ENCODE assay signal across 9 cellular contexts in genomic region chr9:128920381-128921058, GRCh38. TPM values are rescaled to one million over a fixed set of nuclear protein-coding genes. Genes with fewer than 3 reads are reported as not detected.
DNase-seq lines count a peak whose midpoint lies in the region; ATAC-seq and TF ChIP-seq lines count a peak whose summit lies in the region.
"Had no signal": no experiment of that assay in that cellular context is flagged by ENCODE, and none has a peak within 500 bp of the region (broad histone marks: within the 10 kb centered on the region; RNA-seq: fewer than 3 reads in every experiment).

PHYHD1 (plus strand) TSS chr9:128920982; CDS start chr9:128922324, 1,342 bp downstream.

- H3K4me3 Mint-ChIP-seq in immature natural killer cell: peak within 1 kb of the TSS; percentile 40 to 84 (median 59)
- H3K4me3 Mint-ChIP-seq: T-helper 1 cell treated with Interleukin-12 subunit alpha and Interleukin-12 subunit beta and Interleukin-4 antibody, amounts not matched to agents 30 μg/mL and 1 μg/mL, for 36 hours had no signal

- no peaks in the 10 kb centered on the region for H3K9me3 Mint-ChIP-seq in immature natural killer cell
- H3K9me3 Mint-ChIP-seq: T-helper 1 cell treated with Interleukin-12 subunit alpha and Interleukin-12 subunit beta and Interleukin-4 antibody, amounts not matched to agents 30 μg/mL and 1 μg/mL, for 36 hours had no signal

- TF ChIP-seq CTCF in ascending aorta (IDR thresholded peaks at IDR 0.05): no peak

- peaks cover 19 to 34% of the 10 kb centered on the region in 2 donors for H3K36me3 ChIP-seq in ascending aorta

- H3K4me3 ChIP-seq in ascending aorta (peak within 1 kb of the TSS; percentile 59 to 73), skin epidermis (peak within 1 kb of the TSS in 4 of 7 experiments; percentile 12 to 57 (median 40))

- ATAC-seq in HG03521 (IDR thresholded peaks at IDR 0.05; ENCODE audit: unreplicated experiment) (no peak), HG03457 (IDR thresholded peaks at IDR 0.05; ENCODE audit: unreplicated experiment) (no peak), GM18505 (IDR thresholded peaks at IDR 0.05; ENCODE audit: unreplicated experiment) (no peak)

- DNase-seq in NAMALWA (ENCODE audit: low spot score) (peak; percentile 97), ascending aorta (ENCODE audit: low spot score in 2 of 2) (peak; percentile 67 to 92), immature natural killer cell (no peak), SW 1271 (lab: John Stamatoyannopoulos, UW) (no peak)

- no peaks in the 10 kb centered on the region for H3K27me3 ChIP-seq in ascending aorta

- peaks cover 29 to 32% of the 10 kb centered on the region in 2 donors for H3K4me1 Mint-ChIP-seq in immature natural killer cell

- H3K27me3 Mint-ChIP-seq in immature natural killer cell (ENCODE audit: low read depth in 3 of 3): peaks cover 2 to 4% (median 2%) of the 10 kb centered on the region in 3 donors

- peaks cover 0 to 24% (median 6%) of the 10 kb centered on the region in 3 donors for H3K36me3 Mint-ChIP-seq in immature natural killer cell

- no peaks in the 10 kb centered on the region for H3K9me3 ChIP-seq in ascending aorta

- H3K27ac ChIP-seq in ascending aorta: peak within 1 kb of the TSS; percentile 94 to 95
- H3K27ac ChIP-seq in skin epidermis: peak within 1 kb of the TSS in 17 of 21 experiments; percentile 6 to 88 (median 82)

- intact Hi-C loops in ascending aorta (cut with DNase I): loop anchor here (1.0 kb wide), 1 partner anchor 38 kb away; the partner anchor contains the start of gene LRRC8A

- TF ChIP-seq POLR2A in GM18505 (IDR thresholded peaks at IDR 0.05; ENCODE audit: borderline replicate concordance, extremely low read depth, insufficient read depth, insufficient read length): no peak

- peak within 1 kb of the TSS; percentile 85 to 95 (median 90) for H3K27ac Mint-ChIP-seq in immature natural killer cell
- H3K27ac Mint-ChIP-seq: T-helper 1 cell treated with Interleukin-12 subunit alpha and Interleukin-12 subunit beta and Interleukin-4 antibody, amounts not matched to agents 30 μg/mL and 1 μg/mL, for 36 hours had no signal

- peaks cover 34 to 68% of the 10 kb centered on the region in 2 donors for H3K4me1 ChIP-seq in ascending aorta

RNA-seq across cellular contexts. Expression of gene PHYHD1, which starts in this region (rescaled TPM):
- total RNA-seq in ascending aorta: 46.1 TPM
- polyA plus RNA-seq in immature natural killer cell: 1 to 10 TPM; 2.7 to 7.1 (median 4.1) TPM

Comparison
In these comparisons a context has a peak if more than half of its experiments do, and no peak if none do; other contexts are left out.
1. DNase-seq: peak in NAMALWA (single experiment) and ascending aorta (2 of 2); none in immature natural killer cell (0 of 3) and SW 1271 (0 of 2).